ENCODE assay signal across 1 cellular context in the genomic region with DNA sequence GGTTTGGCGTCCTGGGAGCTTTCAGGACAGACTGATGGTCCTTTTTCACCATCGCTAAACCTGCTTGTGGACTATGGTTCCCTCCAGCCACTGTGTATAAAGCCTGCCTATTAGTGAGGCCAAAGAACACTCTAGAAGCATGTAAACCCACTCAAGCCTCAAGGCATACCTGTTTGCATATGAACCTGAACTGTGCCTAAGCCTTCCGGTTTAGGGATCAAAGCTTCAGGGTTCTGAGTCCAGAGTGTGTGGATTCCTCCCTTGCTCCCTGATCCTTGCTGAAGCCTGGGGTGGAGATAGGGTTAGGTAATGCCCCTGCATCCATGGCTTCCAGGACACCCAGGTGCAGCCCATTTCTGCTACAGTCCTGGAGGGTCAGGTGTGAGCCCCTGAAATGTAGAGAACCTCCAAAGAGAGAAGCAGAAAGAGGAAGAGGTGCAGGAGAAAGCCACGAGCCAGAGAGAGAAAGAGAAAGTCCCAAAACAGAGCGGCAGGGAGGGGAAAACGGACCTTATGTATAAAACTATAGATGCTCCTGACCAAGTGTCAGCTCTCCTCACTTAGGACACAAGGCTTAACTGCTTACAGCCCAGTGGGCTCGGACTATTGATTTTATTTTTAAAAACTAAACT.
TF ChIP-seq lines count a peak whose summit lies in the region.

No MANE protein-coding gene starts in this region.

TF ChIP-seq in HepG2, 621 proteins besides CTCF, POLR2A, EP300 and RAD21 (continued from another document and continues in another):
- TF ChIP-seq, protein P1, sequence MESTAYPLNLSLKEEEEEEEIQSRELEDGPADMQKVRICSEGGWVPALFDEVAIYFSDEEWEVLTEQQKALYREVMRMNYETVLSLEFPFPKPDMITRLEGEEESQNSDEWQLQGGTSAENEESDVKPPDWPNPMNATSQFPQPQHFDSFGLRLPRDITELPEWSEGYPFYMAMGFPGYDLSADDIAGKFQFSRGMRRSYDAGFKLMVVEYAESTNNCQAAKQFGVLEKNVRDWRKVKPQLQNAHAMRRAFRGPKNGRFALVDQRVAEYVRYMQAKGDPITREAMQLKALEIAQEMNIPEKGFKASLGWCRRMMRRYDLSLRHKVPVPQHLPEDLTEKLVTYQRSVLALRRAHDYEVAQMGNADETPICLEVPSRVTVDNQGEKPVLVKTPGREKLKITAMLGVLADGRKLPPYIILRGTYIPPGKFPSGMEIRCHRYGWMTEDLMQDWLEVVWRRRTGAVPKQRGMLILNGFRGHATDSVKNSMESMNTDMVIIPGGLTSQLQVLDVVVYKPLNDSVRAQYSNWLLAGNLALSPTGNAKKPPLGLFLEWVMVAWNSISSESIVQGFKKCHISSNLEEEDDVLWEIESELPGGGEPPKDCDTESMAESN (CRISPR knock-in tag; conservative IDR thresholded peaks at IDR 0.05), result no peak
- TF ChIP-seq LCORL (IDR thresholded peaks at IDR 0.05) (no peak), LCORL (CRISPR knock-in tag; IDR thresholded peaks at IDR 0.05) (peak; percentile 27; the same call in 1 of the 2 replicates), HNRNPL (IDR thresholded peaks at IDR 0.05; ENCODE audit: low read depth, low read length) (no peak), ELF1 (CRISPR knock-in tag; IDR thresholded peaks at IDR 0.05) (peak; percentile 47), FOXA3 (CRISPR knock-in tag; IDR thresholded peaks at IDR 0.05) (0 out of 2 replicates have a peak, but pooled peaks have one; percentile 20), MIXL1 (CRISPR knock-in tag; IDR thresholded peaks at IDR 0.05) (0 out of 2 replicates have a peak, but pooled peaks have one; percentile 31), REPIN1 (CRISPR knock-in tag; IDR thresholded peaks at IDR 0.05; ENCODE audit: borderline replicate concordance, low read depth) (peak; percentile 54; the same call in 1 of the 2 replicates), ZC3H13 (CRISPR knock-in tag; IDR thresholded peaks at IDR 0.05) (no peak), TBX3 (IDR thresholded peaks at IDR 0.05; ENCODE audit: borderline replicate concordance) (no peak), FOSL1 (CRISPR knock-in tag; IDR thresholded peaks at IDR 0.05; ENCODE audit: borderline replicate concordance) (no peak), HNF4G (IDR thresholded peaks at IDR 0.05; ENCODE audit: borderline replicate concordance, low read depth, low read length) (0 out of 2 replicates have a peak, but pooled peaks have one; percentile 19), HNF4G (CRISPR knock-in tag; IDR thresholded peaks at IDR 0.05; ENCODE audit: borderline replicate concordance, low read depth) (peak; percentile 52; the same call in 1 of the 2 replicates), ERF (CRISPR knock-in tag; IDR thresholded peaks at IDR 0.05) (0 out of 2 replicates have a peak, but pooled peaks have one; percentile 49), ZFY (CRISPR knock-in tag; IDR thresholded peaks at IDR 0.05) (no peak), ZNF431 (CRISPR knock-in tag; IDR thresholded peaks at IDR 0.05; ENCODE audit: borderline replicate concordance, low read depth) (peak; percentile 62; the same call in 1 of the 2 replicates), KDM4B (CRISPR knock-in tag; IDR thresholded peaks at IDR 0.05) (no peak), HNF1B (CRISPR knock-in tag; IDR thresholded peaks at IDR 0.05) (0 out of 2 replicates have a peak, but pooled peaks have one; percentile 30), GATAD2A (CRISPR knock-in tag; IDR thresholded peaks at IDR 0.05) (peak; percentile 39; the same call in 1 of the 2 replicates), ZNF816 (CRISPR knock-in tag; IDR thresholded peaks at IDR 0.05; ENCODE audit: borderline replicate concordance) (0 out of 2 replicates have a peak, but pooled peaks have one; percentile 41), DDIT3 (CRISPR knock-in tag; IDR thresholded peaks at IDR 0.05) (no peak), ZKSCAN8 (CRISPR knock-in tag; IDR thresholded peaks at IDR 0.05; ENCODE audit: borderline replicate concordance) (no peak), ZNF276 (CRISPR knock-in tag; IDR thresholded peaks at IDR 0.05; ENCODE audit: low read depth) (no peak), ELF3 (CRISPR knock-in tag; IDR thresholded peaks at IDR 0.05) (peak; percentile 42; the same call in 1 of the 2 replicates), ZFX (CRISPR knock-in tag; IDR thresholded peaks at IDR 0.05; ENCODE audit: low read depth) (0 out of 2 replicates have a peak, but pooled peaks have one; percentile 31), TEAD3 (CRISPR knock-in tag; optimal IDR thresholded peaks at IDR 0.05; ENCODE audit: borderline replicate concordance) (peak; percentile 75), ZNF724P (CRISPR knock-in tag; IDR thresholded peaks at IDR 0.05; ENCODE audit: borderline replicate concordance) (no peak), AHDC1 (CRISPR knock-in tag; IDR thresholded peaks at IDR 0.05; ENCODE audit: borderline replicate concordance) (peak; percentile 64; the same call in 1 of the 2 replicates), TBX2 (CRISPR knock-in tag; IDR thresholded peaks at IDR 0.05; ENCODE audit: borderline replicate concordance) (no peak), ATRX (CRISPR knock-in tag; IDR thresholded peaks at IDR 0.05; ENCODE audit: borderline replicate concordance) (no peak), TOPORS (CRISPR knock-in tag; IDR thresholded peaks at IDR 0.05) (0 out of 2 replicates have a peak, but pooled peaks have one; percentile 34), ETV5 (CRISPR knock-in tag; IDR thresholded peaks at IDR 0.05; ENCODE audit: borderline replicate concordance) (peak; percentile 88), IRF2 (CRISPR knock-in tag; IDR thresholded peaks at IDR 0.05) (0 out of 2 replicates have a peak, but pooled peaks have one; percentile 32), GMEB1 (CRISPR knock-in tag; IDR thresholded peaks at IDR 0.05; ENCODE audit: borderline replicate concordance) (no peak)
- TF ChIP-seq, protein P2, sequence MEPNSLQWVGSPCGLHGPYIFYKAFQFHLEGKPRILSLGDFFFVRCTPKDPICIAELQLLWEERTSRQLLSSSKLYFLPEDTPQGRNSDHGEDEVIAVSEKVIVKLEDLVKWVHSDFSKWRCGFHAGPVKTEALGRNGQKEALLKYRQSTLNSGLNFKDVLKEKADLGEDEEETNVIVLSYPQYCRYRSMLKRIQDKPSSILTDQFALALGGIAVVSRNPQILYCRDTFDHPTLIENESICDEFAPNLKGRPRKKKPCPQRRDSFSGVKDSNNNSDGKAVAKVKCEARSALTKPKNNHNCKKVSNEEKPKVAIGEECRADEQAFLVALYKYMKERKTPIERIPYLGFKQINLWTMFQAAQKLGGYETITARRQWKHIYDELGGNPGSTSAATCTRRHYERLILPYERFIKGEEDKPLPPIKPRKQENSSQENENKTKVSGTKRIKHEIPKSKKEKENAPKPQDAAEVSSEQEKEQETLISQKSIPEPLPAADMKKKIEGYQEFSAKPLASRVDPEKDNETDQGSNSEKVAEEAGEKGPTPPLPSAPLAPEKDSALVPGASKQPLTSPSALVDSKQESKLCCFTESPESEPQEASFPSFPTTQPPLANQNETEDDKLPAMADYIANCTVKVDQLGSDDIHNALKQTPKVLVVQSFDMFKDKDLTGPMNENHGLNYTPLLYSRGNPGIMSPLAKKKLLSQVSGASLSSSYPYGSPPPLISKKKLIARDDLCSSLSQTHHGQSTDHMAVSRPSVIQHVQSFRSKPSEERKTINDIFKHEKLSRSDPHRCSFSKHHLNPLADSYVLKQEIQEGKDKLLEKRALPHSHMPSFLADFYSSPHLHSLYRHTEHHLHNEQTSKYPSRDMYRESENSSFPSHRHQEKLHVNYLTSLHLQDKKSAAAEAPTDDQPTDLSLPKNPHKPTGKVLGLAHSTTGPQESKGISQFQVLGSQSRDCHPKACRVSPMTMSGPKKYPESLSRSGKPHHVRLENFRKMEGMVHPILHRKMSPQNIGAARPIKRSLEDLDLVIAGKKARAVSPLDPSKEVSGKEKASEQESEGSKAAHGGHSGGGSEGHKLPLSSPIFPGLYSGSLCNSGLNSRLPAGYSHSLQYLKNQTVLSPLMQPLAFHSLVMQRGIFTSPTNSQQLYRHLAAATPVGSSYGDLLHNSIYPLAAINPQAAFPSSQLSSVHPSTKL (CRISPR knock-in tag; IDR thresholded peaks at IDR 0.05), result peak; percentile 44
- TF ChIP-seq, protein P3, sequence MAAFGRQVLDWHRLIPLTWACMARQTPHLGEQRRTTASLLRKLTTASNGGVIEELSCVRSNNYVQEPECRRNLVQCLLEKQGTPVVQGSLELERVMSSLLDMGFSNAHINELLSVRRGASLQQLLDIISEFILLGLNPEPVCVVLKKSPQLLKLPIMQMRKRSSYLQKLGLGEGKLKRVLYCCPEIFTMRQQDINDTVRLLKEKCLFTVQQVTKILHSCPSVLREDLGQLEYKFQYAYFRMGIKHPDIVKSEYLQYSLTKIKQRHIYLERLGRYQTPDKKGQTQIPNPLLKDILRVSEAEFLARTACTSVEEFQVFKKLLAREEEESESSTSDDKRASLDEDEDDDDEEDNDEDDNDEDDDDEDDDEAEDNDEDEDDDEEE (CRISPR knock-in tag; IDR thresholded peaks at IDR 0.05), result 0 out of 2 replicates have a peak, but pooled peaks have one; percentile 34
